In the genomic region with DNA sequence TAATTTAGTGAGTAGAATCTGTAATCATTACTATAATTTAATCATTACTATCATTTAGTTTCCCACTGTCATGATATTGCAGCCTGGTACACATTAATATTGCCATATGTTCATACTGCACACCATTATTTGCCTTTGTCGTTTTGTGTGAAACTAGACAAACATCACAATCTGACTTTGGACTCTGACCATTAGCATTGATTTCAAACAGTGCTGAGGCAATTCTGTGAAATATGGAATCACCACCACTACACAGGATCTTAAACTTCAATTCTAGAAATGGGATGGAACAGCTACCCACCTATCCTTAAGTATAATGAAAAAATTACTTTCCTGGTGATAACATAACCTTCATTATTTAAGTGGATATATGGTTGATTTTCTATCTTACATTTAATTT, we compare ENCODE assay signal across 1 cellular context.
TF ChIP-seq lines count a peak whose summit lies in the region.

No MANE protein-coding gene starts in this region.

TF ChIP-seq in HepG2, 621 proteins besides CTCF, POLR2A, EP300 and RAD21 (continued from another document and continues in another):
- TF ChIP-seq, protein P1, sequence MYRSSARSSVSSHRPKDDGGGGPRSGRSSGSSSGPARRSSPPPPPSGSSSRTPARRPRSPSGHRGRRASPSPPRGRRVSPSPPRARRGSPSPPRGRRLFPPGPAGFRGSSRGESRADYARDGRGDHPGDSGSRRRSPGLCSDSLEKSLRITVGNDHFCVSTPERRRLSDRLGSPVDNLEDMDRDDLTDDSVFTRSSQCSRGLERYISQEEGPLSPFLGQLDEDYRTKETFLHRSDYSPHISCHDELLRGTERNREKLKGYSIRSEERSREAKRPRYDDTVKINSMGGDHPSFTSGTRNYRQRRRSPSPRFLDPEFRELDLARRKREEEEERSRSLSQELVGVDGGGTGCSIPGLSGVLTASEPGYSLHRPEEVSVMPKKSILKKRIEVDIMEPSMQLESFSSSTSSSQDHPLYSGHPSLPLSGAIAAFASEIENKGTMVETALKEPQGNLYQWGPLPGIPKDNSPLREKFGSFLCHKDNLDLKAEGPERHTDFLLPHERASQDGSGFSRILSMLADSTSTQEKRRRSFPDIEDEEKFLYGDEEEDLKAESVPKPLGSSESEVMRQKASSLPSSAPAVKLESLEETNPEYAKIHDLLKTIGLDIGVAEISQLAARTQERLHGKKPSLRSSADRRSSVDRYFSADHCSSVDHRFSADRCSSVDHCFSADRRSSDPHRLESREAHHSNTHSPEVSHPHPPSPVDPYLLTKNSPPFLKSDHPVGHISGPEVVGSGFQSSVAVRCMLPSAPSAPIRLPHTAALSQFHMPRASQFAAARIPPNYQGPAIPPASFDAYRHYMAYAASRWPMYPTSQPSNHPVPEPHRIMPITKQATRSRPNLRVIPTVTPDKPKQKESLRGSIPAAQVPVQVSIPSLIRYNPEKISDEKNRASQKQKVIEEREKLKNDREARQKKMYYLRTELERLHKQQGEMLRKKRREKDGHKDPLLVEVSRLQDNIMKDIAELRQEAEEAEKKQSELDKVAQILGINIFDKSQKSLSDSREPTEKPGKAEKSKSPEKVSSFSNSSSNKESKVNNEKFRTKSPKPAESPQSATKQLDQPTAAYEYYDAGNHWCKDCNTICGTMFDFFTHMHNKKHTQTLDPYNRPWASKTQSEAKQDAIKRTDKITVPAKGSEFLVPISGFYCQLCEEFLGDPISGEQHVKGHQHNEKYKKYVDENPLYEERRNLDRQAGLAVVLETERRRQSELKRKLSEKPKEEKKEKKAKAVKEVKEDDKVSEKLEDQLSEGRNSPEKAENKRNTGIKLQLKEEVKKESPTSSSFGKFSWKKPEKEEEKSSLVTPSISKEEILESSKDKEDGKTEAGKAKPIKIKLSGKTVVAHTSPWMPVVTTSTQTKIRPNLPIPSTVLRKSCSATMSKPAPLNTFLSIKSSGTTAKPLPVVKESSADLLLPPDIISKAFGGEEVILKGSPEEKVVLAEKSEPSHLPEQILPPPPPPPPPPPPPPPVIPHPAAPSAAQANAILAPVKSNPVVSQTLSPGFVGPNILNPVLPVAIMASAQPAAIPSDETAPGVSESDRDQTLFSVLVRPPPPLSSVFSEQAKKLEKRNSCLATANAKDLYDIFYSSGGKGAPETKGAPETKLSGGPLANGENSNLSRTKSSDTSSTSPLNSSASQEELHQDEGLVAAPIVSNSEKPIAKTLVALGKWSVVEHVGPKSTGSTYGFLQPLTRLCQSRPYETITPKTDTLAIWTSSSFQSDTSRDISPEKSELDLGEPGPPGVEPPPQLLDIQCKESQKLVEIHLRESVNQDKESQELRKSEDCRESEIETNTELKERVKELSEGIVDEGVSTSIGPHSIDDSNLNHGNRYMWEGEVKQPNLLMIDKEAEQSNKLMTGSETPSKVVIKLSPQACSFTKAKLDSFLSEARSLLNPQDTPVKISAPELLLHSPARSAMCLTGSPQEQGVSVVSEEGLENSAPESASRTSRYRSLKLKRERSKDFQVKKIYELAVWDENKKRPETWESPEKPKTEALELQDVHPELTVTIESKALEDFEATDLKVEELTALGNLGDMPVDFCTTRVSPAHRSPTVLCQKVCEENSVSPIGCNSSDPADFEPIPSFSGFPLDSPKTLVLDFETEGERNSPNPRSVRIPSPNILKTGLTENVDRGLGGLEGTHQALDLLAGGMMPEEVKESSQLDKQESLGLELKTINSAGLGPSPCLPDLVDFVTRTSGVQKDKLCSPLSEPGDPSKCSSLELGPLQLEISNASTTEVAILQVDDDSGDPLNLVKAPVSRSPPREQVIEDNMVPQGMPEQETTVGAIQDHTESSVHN (CRISPR knock-in tag; IDR thresholded peaks at IDR 0.05) = no peak
- TF ChIP-seq, protein P2, sequence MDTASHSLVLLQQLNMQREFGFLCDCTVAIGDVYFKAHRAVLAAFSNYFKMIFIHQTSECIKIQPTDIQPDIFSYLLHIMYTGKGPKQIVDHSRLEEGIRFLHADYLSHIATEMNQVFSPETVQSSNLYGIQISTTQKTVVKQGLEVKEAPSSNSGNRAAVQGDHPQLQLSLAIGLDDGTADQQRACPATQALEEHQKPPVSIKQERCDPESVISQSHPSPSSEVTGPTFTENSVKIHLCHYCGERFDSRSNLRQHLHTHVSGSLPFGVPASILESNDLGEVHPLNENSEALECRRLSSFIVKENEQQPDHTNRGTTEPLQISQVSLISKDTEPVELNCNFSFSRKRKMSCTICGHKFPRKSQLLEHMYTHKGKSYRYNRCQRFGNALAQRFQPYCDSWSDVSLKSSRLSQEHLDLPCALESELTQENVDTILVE (CRISPR knock-in tag; IDR thresholded peaks at IDR 0.05) = peak; percentile 88; the same call in 1 of the 2 replicates
- TF ChIP-seq, protein P3, sequence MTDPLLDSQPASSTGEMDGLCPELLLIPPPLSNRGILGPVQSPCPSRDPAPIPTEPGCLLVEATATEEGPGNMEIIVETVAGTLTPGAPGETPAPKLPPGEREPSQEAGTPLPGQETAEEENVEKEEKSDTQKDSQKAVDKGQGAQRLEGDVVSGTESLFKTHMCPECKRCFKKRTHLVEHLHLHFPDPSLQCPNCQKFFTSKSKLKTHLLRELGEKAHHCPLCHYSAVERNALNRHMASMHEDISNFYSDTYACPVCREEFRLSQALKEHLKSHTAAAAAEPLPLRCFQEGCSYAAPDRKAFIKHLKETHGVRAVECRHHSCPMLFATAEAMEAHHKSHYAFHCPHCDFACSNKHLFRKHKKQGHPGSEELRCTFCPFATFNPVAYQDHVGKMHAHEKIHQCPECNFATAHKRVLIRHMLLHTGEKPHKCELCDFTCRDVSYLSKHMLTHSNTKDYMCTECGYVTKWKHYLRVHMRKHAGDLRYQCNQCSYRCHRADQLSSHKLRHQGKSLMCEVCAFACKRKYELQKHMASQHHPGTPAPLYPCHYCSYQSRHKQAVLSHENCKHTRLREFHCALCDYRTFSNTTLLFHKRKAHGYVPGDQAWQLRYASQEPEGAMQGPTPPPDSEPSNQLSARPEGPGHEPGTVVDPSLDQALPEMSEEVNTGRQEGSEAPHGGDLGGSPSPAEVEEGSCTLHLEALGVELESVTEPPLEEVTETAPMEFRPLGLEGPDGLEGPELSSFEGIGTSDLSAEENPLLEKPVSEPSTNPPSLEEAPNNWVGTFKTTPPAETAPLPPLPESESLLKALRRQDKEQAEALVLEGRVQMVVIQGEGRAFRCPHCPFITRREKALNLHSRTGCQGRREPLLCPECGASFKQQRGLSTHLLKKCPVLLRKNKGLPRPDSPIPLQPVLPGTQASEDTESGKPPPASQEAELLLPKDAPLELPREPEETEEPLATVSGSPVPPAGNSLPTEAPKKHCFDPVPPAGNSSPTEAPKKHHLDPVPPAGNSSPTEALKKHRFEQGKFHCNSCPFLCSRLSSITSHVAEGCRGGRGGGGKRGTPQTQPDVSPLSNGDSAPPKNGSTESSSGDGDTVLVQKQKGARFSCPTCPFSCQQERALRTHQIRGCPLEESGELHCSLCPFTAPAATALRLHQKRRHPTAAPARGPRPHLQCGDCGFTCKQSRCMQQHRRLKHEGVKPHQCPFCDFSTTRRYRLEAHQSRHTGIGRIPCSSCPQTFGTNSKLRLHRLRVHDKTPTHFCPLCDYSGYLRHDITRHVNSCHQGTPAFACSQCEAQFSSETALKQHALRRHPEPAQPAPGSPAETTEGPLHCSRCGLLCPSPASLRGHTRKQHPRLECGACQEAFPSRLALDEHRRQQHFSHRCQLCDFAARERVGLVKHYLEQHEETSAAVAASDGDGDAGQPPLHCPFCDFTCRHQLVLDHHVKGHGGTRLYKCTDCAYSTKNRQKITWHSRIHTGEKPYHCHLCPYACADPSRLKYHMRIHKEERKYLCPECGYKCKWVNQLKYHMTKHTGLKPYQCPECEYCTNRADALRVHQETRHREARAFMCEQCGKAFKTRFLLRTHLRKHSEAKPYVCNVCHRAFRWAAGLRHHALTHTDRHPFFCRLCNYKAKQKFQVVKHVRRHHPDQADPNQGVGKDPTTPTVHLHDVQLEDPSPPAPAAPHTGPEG (CRISPR knock-in tag; IDR thresholded peaks at IDR 0.05) = no peak
- TF ChIP-seq SAFB2 (CRISPR knock-in tag; IDR thresholded peaks at IDR 0.05; ENCODE audit: borderline replicate concordance, low read depth) (no peak), ZNF460 (CRISPR knock-in tag; IDR thresholded peaks at IDR 0.05; ENCODE audit: borderline replicate concordance) (no peak), FOSL2 (CRISPR knock-in tag; IDR thresholded peaks at IDR 0.05) (no peak), ZNF746 (CRISPR knock-in tag; IDR thresholded peaks at IDR 0.05) (no peak), JARID2 (CRISPR knock-in tag; IDR thresholded peaks at IDR 0.05; ENCODE audit: insufficient replicate concordance) (no peak), TEAD2 (CRISPR knock-in tag; IDR thresholded peaks at IDR 0.05) (no peak), SYNCRIP (IDR thresholded peaks at IDR 0.05; ENCODE audit: insufficient read depth, low read depth, low read length) (no peak), NCOA2 (CRISPR knock-in tag; IDR thresholded peaks at IDR 0.05) (peak; percentile 90), MYC (CRISPR knock-in tag; IDR thresholded peaks at IDR 0.05; ENCODE audit: borderline replicate concordance) (no peak), KLF15 (CRISPR knock-in tag; IDR thresholded peaks at IDR 0.05; ENCODE audit: borderline replicate concordance) (no peak), PAWR (CRISPR knock-in tag; IDR thresholded peaks at IDR 0.05; ENCODE audit: borderline replicate concordance) (no peak), SMAD1 (CRISPR knock-in tag; IDR thresholded peaks at IDR 0.05; ENCODE audit: borderline replicate concordance, low read depth) (no peak), ZFP36 (IDR thresholded peaks at IDR 0.05; ENCODE audit: borderline replicate concordance, low read depth, low read length, partially characterized antibody) (no peak), KAT7 (CRISPR knock-in tag; IDR thresholded peaks at IDR 0.05; ENCODE audit: borderline replicate concordance) (peak; percentile 74; the same call in 1 of the 2 replicates), ZFP90 (CRISPR knock-in tag; IDR thresholded peaks at IDR 0.05; ENCODE audit: borderline replicate concordance) (no peak), GTF2F1 (IDR thresholded peaks at IDR 0.05; ENCODE audit: low read length) (no peak), ZNF678 (CRISPR knock-in tag; IDR thresholded peaks at IDR 0.05) (no peak), ZNF331 (CRISPR knock-in tag; IDR thresholded peaks at IDR 0.05) (peak; percentile 58; the same call in 1 of the 2 replicates), REPIN1 (CRISPR knock-in tag; IDR thresholded peaks at IDR 0.05; ENCODE audit: borderline replicate concordance, low read depth) (peak; percentile 47; the same call in 1 of the 2 replicates), DNMT3B (CRISPR knock-in tag; conservative IDR thresholded peaks at IDR 0.05) (no peak), EEA1 (CRISPR knock-in tag; IDR thresholded peaks at IDR 0.05; ENCODE audit: borderline replicate concordance) (no peak)
- TF ChIP-seq, protein P4, sequence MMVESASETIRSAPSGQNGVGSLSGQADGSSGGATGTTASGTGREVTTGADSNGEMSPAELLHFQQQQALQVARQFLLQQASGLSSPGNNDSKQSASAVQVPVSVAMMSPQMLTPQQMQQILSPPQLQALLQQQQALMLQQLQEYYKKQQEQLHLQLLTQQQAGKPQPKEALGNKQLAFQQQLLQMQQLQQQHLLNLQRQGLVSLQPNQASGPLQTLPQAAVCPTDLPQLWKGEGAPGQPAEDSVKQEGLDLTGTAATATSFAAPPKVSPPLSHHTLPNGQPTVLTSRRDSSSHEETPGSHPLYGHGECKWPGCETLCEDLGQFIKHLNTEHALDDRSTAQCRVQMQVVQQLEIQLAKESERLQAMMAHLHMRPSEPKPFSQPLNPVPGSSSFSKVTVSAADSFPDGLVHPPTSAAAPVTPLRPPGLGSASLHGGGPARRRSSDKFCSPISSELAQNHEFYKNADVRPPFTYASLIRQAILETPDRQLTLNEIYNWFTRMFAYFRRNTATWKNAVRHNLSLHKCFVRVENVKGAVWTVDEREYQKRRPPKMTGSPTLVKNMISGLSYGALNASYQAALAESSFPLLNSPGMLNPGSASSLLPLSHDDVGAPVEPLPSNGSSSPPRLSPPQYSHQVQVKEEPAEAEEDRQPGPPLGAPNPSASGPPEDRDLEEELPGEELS (CRISPR knock-in tag; IDR thresholded peaks at IDR 0.05) = peak; percentile 71
- TF ChIP-seq, protein P5, sequence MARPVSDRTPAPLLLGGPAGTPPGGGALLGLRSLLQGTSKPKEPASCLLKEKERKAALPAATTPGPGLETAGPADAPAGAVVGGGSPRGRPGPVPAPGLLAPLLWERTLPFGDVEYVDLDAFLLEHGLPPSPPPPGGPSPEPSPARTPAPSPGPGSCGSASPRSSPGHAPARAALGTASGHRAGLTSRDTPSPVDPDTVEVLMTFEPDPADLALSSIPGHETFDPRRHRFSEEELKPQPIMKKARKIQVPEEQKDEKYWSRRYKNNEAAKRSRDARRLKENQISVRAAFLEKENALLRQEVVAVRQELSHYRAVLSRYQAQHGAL (CRISPR knock-in tag; IDR thresholded peaks at IDR 0.05; ENCODE audit: not compliant biosample characterization) = no peak
- TF ChIP-seq, protein P6, sequence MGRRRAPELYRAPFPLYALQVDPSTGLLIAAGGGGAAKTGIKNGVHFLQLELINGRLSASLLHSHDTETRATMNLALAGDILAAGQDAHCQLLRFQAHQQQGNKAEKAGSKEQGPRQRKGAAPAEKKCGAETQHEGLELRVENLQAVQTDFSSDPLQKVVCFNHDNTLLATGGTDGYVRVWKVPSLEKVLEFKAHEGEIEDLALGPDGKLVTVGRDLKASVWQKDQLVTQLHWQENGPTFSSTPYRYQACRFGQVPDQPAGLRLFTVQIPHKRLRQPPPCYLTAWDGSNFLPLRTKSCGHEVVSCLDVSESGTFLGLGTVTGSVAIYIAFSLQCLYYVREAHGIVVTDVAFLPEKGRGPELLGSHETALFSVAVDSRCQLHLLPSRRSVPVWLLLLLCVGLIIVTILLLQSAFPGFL (CRISPR knock-in tag; IDR thresholded peaks at IDR 0.05) = no peak
- TF ChIP-seq, protein P7, sequence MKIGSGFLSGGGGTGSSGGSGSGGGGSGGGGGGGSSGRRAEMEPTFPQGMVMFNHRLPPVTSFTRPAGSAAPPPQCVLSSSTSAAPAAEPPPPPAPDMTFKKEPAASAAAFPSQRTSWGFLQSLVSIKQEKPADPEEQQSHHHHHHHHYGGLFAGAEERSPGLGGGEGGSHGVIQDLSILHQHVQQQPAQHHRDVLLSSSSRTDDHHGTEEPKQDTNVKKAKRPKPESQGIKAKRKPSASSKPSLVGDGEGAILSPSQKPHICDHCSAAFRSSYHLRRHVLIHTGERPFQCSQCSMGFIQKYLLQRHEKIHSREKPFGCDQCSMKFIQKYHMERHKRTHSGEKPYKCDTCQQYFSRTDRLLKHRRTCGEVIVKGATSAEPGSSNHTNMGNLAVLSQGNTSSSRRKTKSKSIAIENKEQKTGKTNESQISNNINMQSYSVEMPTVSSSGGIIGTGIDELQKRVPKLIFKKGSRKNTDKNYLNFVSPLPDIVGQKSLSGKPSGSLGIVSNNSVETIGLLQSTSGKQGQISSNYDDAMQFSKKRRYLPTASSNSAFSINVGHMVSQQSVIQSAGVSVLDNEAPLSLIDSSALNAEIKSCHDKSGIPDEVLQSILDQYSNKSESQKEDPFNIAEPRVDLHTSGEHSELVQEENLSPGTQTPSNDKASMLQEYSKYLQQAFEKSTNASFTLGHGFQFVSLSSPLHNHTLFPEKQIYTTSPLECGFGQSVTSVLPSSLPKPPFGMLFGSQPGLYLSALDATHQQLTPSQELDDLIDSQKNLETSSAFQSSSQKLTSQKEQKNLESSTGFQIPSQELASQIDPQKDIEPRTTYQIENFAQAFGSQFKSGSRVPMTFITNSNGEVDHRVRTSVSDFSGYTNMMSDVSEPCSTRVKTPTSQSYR (CRISPR knock-in tag; IDR thresholded peaks at IDR 0.05; ENCODE audit: borderline replicate concordance) = no peak; the same call in 1 of the 2 replicates
